ENCODE assay signal across 1 cellular context in genomic region chr11:67428052-67429001, GRCh38.
TF ChIP-seq lines count a peak whose summit lies in the region.

Gene RPS6KB2, plus strand, starts transcription at chr11:67428494. Its CDS starts 52 bp downstream, at chr11:67428546.

TF ChIP-seq in HepG2, 621 proteins besides CTCF, POLR2A, EP300 and RAD21 (continued from another document and continues in another):
- peak in 1 of 2 experiments; percentile 52; a peak in 1 of 4 replicates for TF ChIP-seq HMGXB4 (CRISPR knock-in tag; IDR thresholded peaks at IDR 0.05; ENCODE audit: borderline replicate concordance in 1 of 2, low read depth in 1 of 2)
- peak; percentile 90 for TF ChIP-seq ZNF704 (CRISPR knock-in tag; IDR thresholded peaks at IDR 0.05; ENCODE audit: borderline replicate concordance)
- TF ChIP-seq ZNF674 (CRISPR knock-in tag; IDR thresholded peaks at IDR 0.05; ENCODE audit: low read depth): no peak
- no peak for TF ChIP-seq HMG20A (CRISPR knock-in tag; IDR thresholded peaks at IDR 0.05; ENCODE audit: borderline replicate concordance)
- peak; percentile 77; the same call in 1 of the 2 replicates for TF ChIP-seq E2F2 (CRISPR knock-in tag; IDR thresholded peaks at IDR 0.05; ENCODE audit: borderline replicate concordance)
- peak; percentile 43; the same call in 1 of the 2 replicates for TF ChIP-seq SMAD1 (CRISPR knock-in tag; IDR thresholded peaks at IDR 0.05; ENCODE audit: borderline replicate concordance, low read depth)
- no peak for TF ChIP-seq ZKSCAN8 (CRISPR knock-in tag; IDR thresholded peaks at IDR 0.05; ENCODE audit: borderline replicate concordance)
- no peak; the same call in 1 of the 2 replicates for TF ChIP-seq NR0B2 (CRISPR knock-in tag; IDR thresholded peaks at IDR 0.05)
- TF ChIP-seq MXD4 (CRISPR knock-in tag; IDR thresholded peaks at IDR 0.05): peak; percentile 84
- TF ChIP-seq CC2D1A (CRISPR knock-in tag; IDR thresholded peaks at IDR 0.05): no peak
- TF ChIP-seq KDM5A (IDR thresholded peaks at IDR 0.05; ENCODE audit: borderline replicate concordance, low read length): peak; percentile 96
- peak; percentile 81 for TF ChIP-seq ASH2L (IDR thresholded peaks at IDR 0.05; ENCODE audit: insufficient read length, low read depth, low read length)
- TF ChIP-seq POLR2G (IDR thresholded peaks at IDR 0.05; ENCODE audit: low read depth, low read length): peak; percentile 91
- peak; percentile 76 for TF ChIP-seq SUZ12 (IDR thresholded peaks at IDR 0.05; ENCODE audit: low read depth, low read length)
- no peak for TF ChIP-seq MYPOP (CRISPR knock-in tag; IDR thresholded peaks at IDR 0.05)
- peak; percentile 59 for TF ChIP-seq SALL1 (CRISPR knock-in tag; IDR thresholded peaks at IDR 0.05)
- no peak for TF ChIP-seq ZNF234 (CRISPR knock-in tag; conservative IDR thresholded peaks at IDR 0.05)
- 0 out of 2 replicates have a peak, but pooled peaks have one; percentile 56 for TF ChIP-seq ZNF570 (CRISPR knock-in tag; IDR thresholded peaks at IDR 0.05; ENCODE audit: borderline replicate concordance)
- TF ChIP-seq ZNF605 (CRISPR knock-in tag; IDR thresholded peaks at IDR 0.05): peak; percentile 45; the same call in 1 of the 2 replicates
- TF ChIP-seq DZIP1 (CRISPR knock-in tag; IDR thresholded peaks at IDR 0.05): no peak
- TF ChIP-seq ZNF629 (CRISPR knock-in tag; conservative IDR thresholded peaks at IDR 0.05): 0 out of 2 replicates have a peak, but pooled peaks have one; percentile 23
- TF ChIP-seq ARID5B (CRISPR knock-in tag; IDR thresholded peaks at IDR 0.05): peak; percentile 37; the same call in 1 of the 2 replicates
- TF ChIP-seq REST (IDR thresholded peaks at IDR 0.05; ENCODE audit: borderline replicate concordance in 1 of 2, low read depth in 1 of 2, low read length in 2 of 2): no peak
- no peak for TF ChIP-seq JUND (CRISPR knock-in tag; IDR thresholded peaks at IDR 0.05)
- TF ChIP-seq ZNF142 (CRISPR knock-in tag; IDR thresholded peaks at IDR 0.05): no peak; the same call in 1 of the 2 replicates
- peak; percentile 74; the same call in 1 of the 2 replicates for TF ChIP-seq MYC (CRISPR knock-in tag; IDR thresholded peaks at IDR 0.05; ENCODE audit: borderline replicate concordance)
- TF ChIP-seq ZNF256 (CRISPR knock-in tag; conservative IDR thresholded peaks at IDR 0.05): peak; percentile 79; the same call in 1 of the 2 replicates
- TF ChIP-seq ZNF737 (CRISPR knock-in tag; IDR thresholded peaks at IDR 0.05; ENCODE audit: borderline replicate concordance): no peak
- no peak for TF ChIP-seq ZNF136 (CRISPR knock-in tag; IDR thresholded peaks at IDR 0.05; ENCODE audit: low read depth)
- no peak for TF ChIP-seq MAFF (IDR thresholded peaks at IDR 0.05; ENCODE audit: low read depth, low read length)
- TF ChIP-seq ZNF775 (CRISPR knock-in tag; IDR thresholded peaks at IDR 0.05; ENCODE audit: borderline replicate concordance): no peak
- 0 out of 2 replicates have a peak, but pooled peaks have one; percentile 47 for TF ChIP-seq ZSCAN12 (CRISPR knock-in tag; IDR thresholded peaks at IDR 0.05)
